9 cellular contexts compared by ENCODE assay signal in the genomic region with DNA sequence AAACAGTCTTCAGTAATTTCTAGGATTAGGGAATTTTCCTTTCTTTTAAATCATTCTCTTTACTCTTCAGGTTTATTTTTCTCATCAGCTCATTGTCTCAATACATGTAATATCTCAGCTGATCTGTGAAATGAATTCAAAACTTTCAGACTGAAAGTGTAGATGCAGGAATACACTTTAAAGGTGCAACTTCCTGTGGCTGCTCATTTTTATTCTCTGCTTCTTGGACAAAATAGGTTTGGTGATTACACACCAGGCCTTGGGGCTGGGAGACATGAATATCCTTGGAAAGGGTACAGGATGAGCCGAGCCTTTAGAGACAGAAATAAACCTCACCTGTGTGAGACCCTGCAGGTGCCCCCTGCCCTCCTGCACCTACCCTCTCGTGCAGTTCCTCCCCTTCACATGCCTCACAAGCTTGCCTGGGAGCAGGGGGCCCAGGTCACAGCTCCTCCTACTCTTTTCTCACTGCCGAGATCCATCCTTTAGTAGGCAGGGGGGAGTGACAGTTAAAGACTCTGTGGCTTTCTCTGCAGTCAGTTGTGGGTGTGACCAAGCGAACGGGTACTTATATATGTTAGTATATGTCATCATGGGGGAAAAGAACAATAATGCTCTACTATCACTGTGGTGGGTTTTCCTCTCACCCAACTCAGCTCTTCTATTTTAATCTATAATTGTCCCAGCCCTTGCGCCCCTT.
DNase-seq lines count a peak whose midpoint lies in the region; ATAC-seq and FAIRE-seq lines count a peak whose summit lies in the region.
"Had no signal": no experiment of that assay in that cellular context is flagged by ENCODE, and none has a peak within 500 bp of the region (broad histone marks: within the 10 kb centered on the region; RNA-seq: fewer than 3 reads in every experiment).

No MANE protein-coding gene starts in this region.

- FAIRE-seq in GM19239 (lab: Jason Lieb, UNC) = peak; percentile 66

- DNase-seq in GM19239 (ENCODE audit: insufficient read length, low spot score) (no peak), NOMO-1 (lab: John Stamatoyannopoulos, UW; ENCODE audit: unreplicated experiment in 2 of 2) (peak; percentile 32 to 68), UCSD-AML1 (lab: John Stamatoyannopoulos, UW; ENCODE audit: unreplicated experiment) (no peak)
- DNase-seq in activated naive CD4-positive, alpha-beta T cell treated with Interleukin-2 at 50 U/mL for 16 hours = peak; percentile 38
- DNase-seq in stimulated activated CD4-positive, alpha-beta T cell treated with anti-CD3 and anti-CD28 coated beads, Interleukin-4, amount 100 ng/mL, for 24 hours = peak; percentile 44
- DNase-seq: psoas muscle had no signal

- ATAC-seq in HG03097 (IDR thresholded peaks at IDR 0.05; ENCODE audit: low FRiP score, unreplicated experiment) = no peak
- no peak for ATAC-seq in GM19397 (IDR thresholded peaks at IDR 0.05; ENCODE audit: unreplicated experiment)
- no peak for ATAC-seq in HG03520 (IDR thresholded peaks at IDR 0.05; ENCODE audit: unreplicated experiment)
- ATAC-seq: psoas muscle had no signal

Comparison
In these comparisons a context has a peak if more than half of its experiments do, and no peak if none do; other contexts are left out.
1. DNase-seq: peak in NOMO-1 (2 of 2), activated naive CD4-positive, alpha-beta T cell treated with Interleukin-2 at 50 U/mL for 16 hours (single experiment) and stimulated activated CD4-positive, alpha-beta T cell treated with anti-CD3 and anti-CD28 coated beads, Interleukin-4, amount 100 ng/mL, for 24 hours (single experiment); none in GM19239 (single experiment) and UCSD-AML1 (single experiment).